Comparison of ENCODE assay signal across 11 cellular contexts in genomic region chr18:9148239-9148552, GRCh38. TPM values are rescaled to one million over a fixed set of nuclear protein-coding genes. Genes with fewer than 3 reads are reported as not detected.
DNase-seq lines count a peak whose midpoint lies in the region; ATAC-seq and TF ChIP-seq lines count a peak whose summit lies in the region.
"Had no signal": no experiment of that assay in that cellular context is flagged by ENCODE, and none has a peak within 500 bp of the region (broad histone marks: within the 10 kb centered on the region; RNA-seq: fewer than 3 reads in every experiment).

No MANE protein-coding gene starts in this region.

- CTCF ChIA-PET in activated CD8-positive, alpha-beta T cell treated with anti-CD3 and anti-CD28 coated beads, Interleukin-2, amount 10 ng/mL, durations not matched to agents 7 days and 5 days (lab: Charles Lee), result interaction anchor here (0.9 to 2.5 kb wide), 10 partner anchors 10 to 452 kb away, joined by 3 to 35 read pairs (median 4); no protein-coding TSS in a partner anchor

- no peak for ATAC-seq in stimulated activated naive CD8-positive, alpha-beta T cell treated with anti-CD3 and anti-CD28 coated beads, Interleukin-15, amount 100 ng/mL, for 72 hours
- no peak for ATAC-seq in activated CD8-positive, alpha-beta T cell treated with anti-CD3 and anti-CD28 coated beads, Interleukin-2, amount 10 ng/mL, durations not matched to agents 7 days and 5 days
- ATAC-seq in left lung, result no peak
- ATAC-seq in GM18861 (IDR thresholded peaks at IDR 0.05; ENCODE audit: unreplicated experiment), result no peak
- no peak for ATAC-seq in GM21825 (IDR thresholded peaks at IDR 0.05; ENCODE audit: unreplicated experiment)

- intact Hi-C loops in left lung (cut with DNase I), result loop anchor here in 1 of 2 donors (10.0 kb wide), 1 partner anchor 63 kb away; no protein-coding TSS in a partner anchor

- POLR2A ChIA-PET in activated CD8-positive, alpha-beta T cell treated with anti-CD3 and anti-CD28 coated beads, Interleukin-2, amount 10 ng/mL, durations not matched to agents 7 days and 5 days (lab: Charles Lee), result interaction anchor here (1.0 to 1.3 kb wide), 3 partner anchors 9 to 39 kb away, joined by 3 read pairs; no protein-coding TSS in a partner anchor

- H3K4me3 ChIP-seq in left lung, result no peak overlapping the region
- H3K4me3 ChIP-seq: hepatocyte had no signal

- H3K4me1 Mint-ChIP-seq in stimulated activated naive CD8-positive, alpha-beta T cell treated with anti-CD3 and anti-CD28 coated beads, Interleukin-15, Interleukin-2, amounts not matched to agents 100 ng/mL and 50 ng/mL, for 24 hours (ENCODE audit: low read depth), result peaks cover 91% of the 10 kb centered on the region
- H3K4me1 Mint-ChIP-seq in stimulated activated naive CD8-positive, alpha-beta T cell treated with anti-CD3 and anti-CD28 coated beads, Interleukin-15, amount 100 ng/mL, for 72 hours, result peaks cover 83% of the 10 kb centered on the region
- peaks cover 75% of the 10 kb centered on the region for H3K4me1 Mint-ChIP-seq in activated CD8-positive, alpha-beta T cell treated with anti-CD3 and anti-CD28 coated beads, Interleukin-2, amount 10 ng/mL, durations not matched to agents 7 days and 5 days (ENCODE audit: low read depth)

- H3K36me3 Mint-ChIP-seq in stimulated activated naive CD8-positive, alpha-beta T cell treated with anti-CD3 and anti-CD28 coated beads, Interleukin-15, Interleukin-2, amounts not matched to agents 100 ng/mL and 50 ng/mL, for 24 hours (ENCODE audit: low read depth), result peaks cover 7% of the 10 kb centered on the region
- H3K36me3 Mint-ChIP-seq in activated CD8-positive, alpha-beta T cell treated with anti-CD3 and anti-CD28 coated beads, Interleukin-2, amount 10 ng/mL, durations not matched to agents 7 days and 5 days (ENCODE audit: low read depth), result peaks cover 11% of the 10 kb centered on the region

- H3K9me3 Mint-ChIP-seq in stimulated activated naive CD8-positive, alpha-beta T cell treated with anti-CD3 and anti-CD28 coated beads, Interleukin-15, Interleukin-2, amounts not matched to agents 100 ng/mL and 50 ng/mL, for 24 hours, result no peaks in the 10 kb centered on the region
- no peaks in the 10 kb centered on the region for H3K9me3 Mint-ChIP-seq in stimulated activated naive CD8-positive, alpha-beta T cell treated with anti-CD3 and anti-CD28 coated beads, Interleukin-15, amount 100 ng/mL, for 72 hours
- no peaks in the 10 kb centered on the region for H3K9me3 Mint-ChIP-seq in activated CD8-positive, alpha-beta T cell treated with anti-CD3 and anti-CD28 coated beads, Interleukin-2, amount 10 ng/mL, durations not matched to agents 7 days and 5 days (ENCODE audit: insufficient read depth)
- H3K9me3 Mint-ChIP-seq: T-helper 2 cell treated with Interferon-gamma antibody and Interleukin-4, amounts not matched to agents 5 μg/mL and 100 μg/mL, for 36 hours had no signal

- DNase-seq in stimulated activated naive CD8-positive, alpha-beta T cell treated with anti-CD3 and anti-CD28 coated beads, Interleukin-15, amount 100 ng/mL, for 72 hours, result no peak
- no peak for DNase-seq in activated CD8-positive, alpha-beta T cell treated with anti-CD3 and anti-CD28 coated beads, Interleukin-2, amount 10 ng/mL, durations not matched to agents 7 days and 5 days
- no peak for DNase-seq in left lung
- no peak for DNase-seq in mucosa of gallbladder (ENCODE audit: low spot score)
- DNase-seq in DMS114 treated with DMSO at 0.1 percent for 48 hours (lab: John Stamatoyannopoulos, UW; ENCODE audit: unreplicated experiment), result no peak
- DNase-seq: Right ventricle myocardium superior had no signal

- no peak overlapping the region for H3K4me3 Mint-ChIP-seq in stimulated activated naive CD8-positive, alpha-beta T cell treated with anti-CD3 and anti-CD28 coated beads, Interleukin-15, Interleukin-2, amounts not matched to agents 100 ng/mL and 50 ng/mL, for 24 hours
- H3K4me3 Mint-ChIP-seq in stimulated activated naive CD8-positive, alpha-beta T cell treated with anti-CD3 and anti-CD28 coated beads, Interleukin-15, amount 100 ng/mL, for 72 hours, result no peak overlapping the region
- H3K4me3 Mint-ChIP-seq in activated CD8-positive, alpha-beta T cell treated with anti-CD3 and anti-CD28 coated beads, Interleukin-2, amount 10 ng/mL, durations not matched to agents 7 days and 5 days, result no peak overlapping the region

- no peaks in the 10 kb centered on the region for H3K36me3 ChIP-seq in left lung

- no peaks in the 10 kb centered on the region for H3K27me3 Mint-ChIP-seq in stimulated activated naive CD8-positive, alpha-beta T cell treated with anti-CD3 and anti-CD28 coated beads, Interleukin-15, Interleukin-2, amounts not matched to agents 100 ng/mL and 50 ng/mL, for 24 hours
- H3K27me3 Mint-ChIP-seq in stimulated activated naive CD8-positive, alpha-beta T cell treated with anti-CD3 and anti-CD28 coated beads, Interleukin-15, amount 100 ng/mL, for 72 hours, result no peaks in the 10 kb centered on the region
- no peaks in the 10 kb centered on the region for H3K27me3 Mint-ChIP-seq in activated CD8-positive, alpha-beta T cell treated with anti-CD3 and anti-CD28 coated beads, Interleukin-2, amount 10 ng/mL, durations not matched to agents 7 days and 5 days (ENCODE audit: low read depth)

- H3K27ac Mint-ChIP-seq in stimulated activated naive CD8-positive, alpha-beta T cell treated with anti-CD3 and anti-CD28 coated beads, Interleukin-15, Interleukin-2, amounts not matched to agents 100 ng/mL and 50 ng/mL, for 24 hours, result peak overlapping the region; percentile 87
- no peak overlapping the region for H3K27ac Mint-ChIP-seq in stimulated activated naive CD8-positive, alpha-beta T cell treated with anti-CD3 and anti-CD28 coated beads, Interleukin-15, amount 100 ng/mL, for 72 hours
- H3K27ac Mint-ChIP-seq in activated CD8-positive, alpha-beta T cell treated with anti-CD3 and anti-CD28 coated beads, Interleukin-2, amount 10 ng/mL, durations not matched to agents 7 days and 5 days, result peak overlapping the region; percentile 69

- peaks cover 13 to 100% of the 10 kb centered on the region in 2 donors for H3K4me1 ChIP-seq in left lung

- H3K27me3 ChIP-seq in left lung, result no peaks in the 10 kb centered on the region
- H3K27me3 ChIP-seq: hepatocyte had no signal

- peak overlapping the region; percentile 20 to 71 for H3K27ac ChIP-seq in left lung
- H3K27ac ChIP-seq: hepatocyte had no signal

- TF ChIP-seq CTCF in left lung (IDR thresholded peaks at IDR 0.05), result no peak

- H3K9me3 ChIP-seq in left lung, result no peaks in the 10 kb centered on the region

RNA-seq across cellular contexts. Expression of gene ANKRD12, which starts 11.6 kb away (rescaled TPM):
- 10 to 100 TPM; 60.8 to 68.9 TPM for total RNA-seq in activated CD8-positive, alpha-beta T cell treated with anti-CD3 and anti-CD28 coated beads, Interleukin-2, amount 10 ng/mL, durations not matched to agents 7 days and 5 days
- 10 to 100 TPM; 47.6 to 64.3 TPM for total RNA-seq in left lung
- total RNA-seq in mucosa of gallbladder, result 62.8 TPM

RNA-seq across cellular contexts. Expression of gene NDUFV2, which starts 45.7 kb away (rescaled TPM):
- 100 to 1,000 TPM; 200 to 206 TPM for total RNA-seq in activated CD8-positive, alpha-beta T cell treated with anti-CD3 and anti-CD28 coated beads, Interleukin-2, amount 10 ng/mL, durations not matched to agents 7 days and 5 days
- total RNA-seq in left lung (100 to 1,000 TPM; 108 to 138 TPM), mucosa of gallbladder (106 TPM)

Comparison
In these comparisons a context has a peak if more than half of its experiments do, and no peak if none do; other contexts are left out.
1. H3K27ac Mint-ChIP-seq: peak in stimulated activated naive CD8-positive, alpha-beta T cell treated with anti-CD3 and anti-CD28 coated beads, Interleukin-15, Interleukin-2, amounts not matched to agents 100 ng/mL and 50 ng/mL, for 24 hours (single experiment) and activated CD8-positive, alpha-beta T cell treated with anti-CD3 and anti-CD28 coated beads, Interleukin-2, amount 10 ng/mL, durations not matched to agents 7 days and 5 days (single experiment); none in stimulated activated naive CD8-positive, alpha-beta T cell treated with anti-CD3 and anti-CD28 coated beads, Interleukin-15, amount 100 ng/mL, for 72 hours (0 of 2).